24 cellular contexts compared by ENCODE assay signal in the genomic region with DNA sequence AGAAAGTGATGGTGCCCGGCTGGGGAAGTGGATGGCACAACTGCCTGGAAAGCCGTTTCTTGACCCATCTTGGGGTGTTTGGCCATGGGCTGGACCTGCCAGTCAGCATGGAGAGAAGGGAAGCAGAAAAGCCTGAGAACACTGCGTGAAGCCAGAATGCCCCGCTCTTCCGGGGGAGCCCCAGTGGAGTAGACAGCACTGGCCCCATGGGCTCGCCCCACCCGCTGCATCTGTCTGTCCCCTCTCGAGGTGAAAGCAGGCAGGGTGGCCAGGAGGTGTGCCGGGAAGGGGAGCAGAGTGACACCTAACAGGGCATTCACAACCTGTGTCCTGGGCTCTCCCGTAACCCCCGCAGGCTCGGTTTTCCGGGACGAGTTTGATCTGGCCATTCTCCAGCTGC. TPM values are rescaled to one million over a fixed set of nuclear protein-coding genes. Genes with fewer than 3 reads are reported as not detected.
DNase-seq lines count a peak whose midpoint lies in the region; TF ChIP-seq lines count a peak whose summit lies in the region.
"Had no signal": no experiment of that assay in that cellular context is flagged by ENCODE, and none has a peak within 500 bp of the region (broad histone marks: within the 10 kb centered on the region; RNA-seq: fewer than 3 reads in every experiment).

No MANE protein-coding gene starts in this region.

- no peak overlapping the region for H3K4me3 Mint-ChIP-seq in chondrocyte (ENCODE audit: unreplicated experiment)
- H3K4me3 Mint-ChIP-seq: B cell; CD14-positive monocyte; CD4-positive, alpha-beta memory T cell; CD4-positive, alpha-beta T cell; CD4-positive, CD25-positive, alpha-beta regulatory T cell; CD8-positive, alpha-beta memory T cell; CD8-positive, alpha-beta T cell had no signal

- H3K36me3 Mint-ChIP-seq in chondrocyte (ENCODE audit: low read depth) = no peaks in the 10 kb centered on the region
- H3K36me3 Mint-ChIP-seq: CD14-positive monocyte; CD4-positive, alpha-beta memory T cell; CD4-positive, CD25-positive, alpha-beta regulatory T cell; CD8-positive, alpha-beta memory T cell; CD8-positive, alpha-beta T cell had no signal

- TF ChIP-seq CTCF in chondrocyte (IDR thresholded peaks at IDR 0.05) = no peak

- H3K9me3 Mint-ChIP-seq in chondrocyte (ENCODE audit: low read depth) = no peaks in the 10 kb centered on the region
- H3K9me3 Mint-ChIP-seq: CD14-positive monocyte; CD4-positive, alpha-beta memory T cell; CD4-positive, alpha-beta T cell; CD8-positive, alpha-beta memory T cell; CD8-positive, alpha-beta T cell had no signal

- peak; percentile 81 for DNase-seq in chondrocyte (ENCODE audit: low spot score)
- DNase-seq in erythroblast (lab: John Stamatoyannopoulos, UW) = no peak
- DNase-seq: 8988T; ACHN; AML-193; BE2C; C1 segment of cervical spinal cord; Caco-2; Calu3; CD4-positive, alpha-beta memory T cell; CD4-positive, alpha-beta T cell; CD4-positive, CD25-positive, alpha-beta regulatory T cell; CD8-positive, alpha-beta memory T cell; CD8-positive, alpha-beta T cell; COR-L47; DMS 273 treated with DMSO at 0.1 percent for 48 hours; DMS153; DMS53; DMS79; DMS79 treated with DMSO at 0.1 percent for 48 hours; DND-41; EL had no signal

- H3K27ac Mint-ChIP-seq in chondrocyte (ENCODE audit: unreplicated experiment) = no peak overlapping the region
- H3K27ac Mint-ChIP-seq: B cell; CD14-positive monocyte; CD4-positive, alpha-beta memory T cell; CD4-positive, alpha-beta T cell; CD4-positive, CD25-positive, alpha-beta regulatory T cell; CD8-positive, alpha-beta memory T cell; CD8-positive, alpha-beta T cell had no signal

- H3K4me1 Mint-ChIP-seq in chondrocyte (ENCODE audit: low read depth) = no peaks in the 10 kb centered on the region
- H3K4me1 Mint-ChIP-seq: B cell; CD14-positive monocyte; CD4-positive, alpha-beta memory T cell; CD4-positive, CD25-positive, alpha-beta regulatory T cell; CD8-positive, alpha-beta memory T cell had no signal

- peaks cover 16% of the 10 kb centered on the region for H3K27me3 Mint-ChIP-seq in chondrocyte (ENCODE audit: low read depth)

- TF ChIP-seq POLR2A in erythroblast (IDR thresholded peaks at IDR 0.05; ENCODE audit: low read length) = no peak

RNA-seq across cellular contexts. Expression of gene TBCEL, which starts 57.1 kb away (rescaled TPM):
- total RNA-seq in chondrocyte = 29.6 to 34.4 TPM (median 31.1 TPM) in 3 replicates
